In the genomic region with DNA sequence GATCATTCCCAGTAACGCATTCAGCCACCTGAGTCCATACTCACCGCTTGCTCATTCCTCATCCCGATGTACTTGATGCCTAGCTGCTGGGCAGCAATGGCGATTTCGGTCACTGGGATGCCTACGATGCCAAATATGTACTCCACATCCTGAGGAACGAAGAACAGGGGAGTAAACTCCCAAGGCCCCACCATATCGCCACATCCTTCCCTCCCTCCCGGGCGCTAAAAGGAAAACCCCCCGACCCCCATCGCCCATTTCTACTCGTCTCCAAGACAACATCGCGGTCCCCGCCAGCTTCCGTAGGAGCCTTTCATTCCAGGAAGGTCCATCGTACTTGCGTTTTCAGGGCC, we compare ENCODE assay signal across 8 cellular contexts. TPM values are rescaled to one million over a fixed set of nuclear protein-coding genes. Genes with fewer than 3 reads are reported as not detected.
DNase-seq lines count a peak whose midpoint lies in the region; ATAC-seq, FAIRE-seq and TF ChIP-seq lines count a peak whose summit lies in the region.

No MANE protein-coding gene starts in this region.

- WGBS in H1 (ENCODE audit: extremely low coverage in 1 of 2, insufficient coverage in 1 of 2, insufficient read length in 1 of 2, insufficient replicate concordance in 2 of 2, low coverage in 1 of 2, low lambda C conversion rate in 2 of 2, missing lambda C conversion rate in 1 of 2), 2 experiments: 3% methylated on average over 16 of the region's 19 CpGs; no CpG with 5 or more reads in 1 of the 2 experiments

- no peak for TF ChIP-seq CTCF in CD14-positive monocyte (IDR thresholded peaks at IDR 0.05)
- TF ChIP-seq CTCF in Loucy (conservative IDR thresholded peaks at IDR 0.05; ENCODE audit: low read length): no peak
- no peak for TF ChIP-seq CTCF in H1 (IDR thresholded peaks at IDR 0.05; ENCODE audit: control extremely low read depth in 1 of 3, insufficient read depth in 1 of 3, low read depth in 1 of 3, low read length in 3 of 3)
- no peak for TF ChIP-seq CTCF in nephron progenitor cell (IDR thresholded peaks at IDR 0.05)

- no peak for DNase-seq in CD14-positive monocyte (ENCODE audit: low spot score)
- no peak for DNase-seq in H1 (ENCODE audit: low read depth in 1 of 2, low spot score in 2 of 2)
- no peak for DNase-seq in nephron progenitor cell
- DNase-seq in NCI-H1930 (lab: John Stamatoyannopoulos, UW): no peak
- no peak for DNase-seq in HEK293T (ENCODE audit: extremely low spot score)
- no peak for DNase-seq in NCI-H2196 (lab: John Stamatoyannopoulos, UW; ENCODE audit: unreplicated experiment)

- H2AK5ac ChIP-seq in H1 (ENCODE audit: low read depth, low read length): no peak overlapping the region

- H3K9me2 ChIP-seq in Loucy (replicated peaks; ENCODE audit: low read depth, low read length): no peaks in the 10 kb centered on the region

- H3K27me3 ChIP-seq in Loucy (ENCODE audit: insufficient read depth, low read length, poor library complexity, severe bottlenecking) (no peaks in the 10 kb centered on the region), H1 (replicated peaks in 1 of 4; ENCODE audit: control insufficient read depth in 3 of 4, extremely low read depth in 1 of 4, insufficient read depth in 3 of 4, low read length in 3 of 4) (no peaks in the 10 kb centered on the region)

- no peak overlapping the region for H2BK15ac ChIP-seq in H1 (ENCODE audit: low read length)

- H3K56ac ChIP-seq in H1 (replicated peaks; ENCODE audit: insufficient read length, low read depth, low read length): no peak overlapping the region

- H3K9ac ChIP-seq in Loucy (ENCODE audit: low read depth, low read length, poor library complexity, severe bottlenecking) (peak overlapping the region; percentile 79), H1 (replicated peaks in 1 of 4; ENCODE audit: extremely low read depth in 1 of 4, low read depth in 3 of 4, low read length in 3 of 4) (peak overlapping the region; percentile 64 to 95 (median 89))

- H3K4me1 Mint-ChIP-seq in CD14-positive monocyte (peaks cover 17% of the 10 kb centered on the region), nephron progenitor cell (peaks cover 28% of the 10 kb centered on the region)

- no peak for TF ChIP-seq POLR2A in H1 (IDR thresholded peaks at IDR 0.05; ENCODE audit: control extremely low read depth in 1 of 2, low read depth in 2 of 2, low read length in 2 of 2)

- no peak for FAIRE-seq in H1 (lab: Jason Lieb, UNC)

- peaks cover 32 to 36% of the 10 kb centered on the region in 2 donors for H3K36me3 Mint-ChIP-seq in CD14-positive monocyte
- peaks cover 69% of the 10 kb centered on the region for H3K36me3 Mint-ChIP-seq in nephron progenitor cell (ENCODE audit: low read depth)

- POLR2A ChIA-PET in H1 (lab: Charles Lee; ENCODE audit: partially characterized antibody) (interaction anchor here (1.1 to 2.3 kb wide), 11 partner anchors 10 to 212 kb away, joined by 3 to 16 read pairs (median 4); no protein-coding TSS in a partner anchor), HEK293T (lab: Yijun Ruan, JAX) (interaction anchor here (0.7 to 1.9 kb wide), 4 partner anchors 10 to 257 kb away, joined by 3 to 7 read pairs (median 3); no protein-coding TSS in a partner anchor)

- H3K4me3 Mint-ChIP-seq in CD14-positive monocyte: peak overlapping the region; percentile 96 to 98
- peak overlapping the region; percentile 100 for H3K4me3 Mint-ChIP-seq in nephron progenitor cell

- no peak overlapping the region for H4K91ac ChIP-seq in H1 (replicated peaks; ENCODE audit: insufficient read length, low read length)

- peak overlapping the region; percentile 54 for H4K5ac ChIP-seq in H1 (ENCODE audit: insufficient read length, low read depth, low read length)

- H4K20me1 ChIP-seq in Loucy (ENCODE audit: insufficient read depth, low read length, poor library complexity, severe bottlenecking) (no peaks in the 10 kb centered on the region), H1 (replicated peaks in 1 of 2; ENCODE audit: control insufficient read depth in 1 of 2, insufficient read depth in 2 of 2, low read length in 2 of 2) (peaks cover 0 to 4% of the 10 kb centered on the region in 2 experiments)

- H3K23ac ChIP-seq in H1 (ENCODE audit: insufficient read length): no peak overlapping the region

- H3K4me3 ChIP-seq in Loucy (ENCODE audit: low read length, poor library complexity, severe bottlenecking) (peak overlapping the region; percentile 87), H1 (ENCODE audit: extremely low read depth in 1 of 4, insufficient read depth in 2 of 4, low read depth in 3 of 4, low read length in 4 of 4) (peak overlapping the region; percentile 84 to 99 (median 89))

- H2AFZ ChIP-seq in Loucy (ENCODE audit: low read length): peak overlapping the region; percentile 90
- peak overlapping the region; percentile 96 for H2AFZ ChIP-seq in H1 (ENCODE audit: low read length)

- no peak for TF ChIP-seq EP300 in H1 (IDR thresholded peaks at IDR 0.05; ENCODE audit: borderline replicate concordance in 1 of 2, low read depth in 2 of 2, low read length in 2 of 2)

- no peaks in the 10 kb centered on the region for H3K79me1 ChIP-seq in H1 (ENCODE audit: low read depth, low read length)

- no peak overlapping the region for H2BK120ac ChIP-seq in H1 (replicated peaks; ENCODE audit: low read depth, low read length)

- intact Hi-C loops in CD14-positive monocyte (cut with micrococcal nuclease): loop anchor here (5.0 to 10.0 kb wide), 3 partner anchors 394 to 664 kb away; a partner anchor contains a TSS

- H3K79me2 ChIP-seq in Loucy (ENCODE audit: insufficient read depth, low read length) (peaks cover 28% of the 10 kb centered on the region), H1 (ENCODE audit: control insufficient read depth in 1 of 2, insufficient read depth in 2 of 2, low read length in 2 of 2) (peaks cover 0 to 22% of the 10 kb centered on the region in 2 experiments; a peak in 3 of 4 replicates)

- peak overlapping the region; percentile 45; the same call in 1 of the 2 replicates for H2BK5ac ChIP-seq in H1 (ENCODE audit: low read depth, low read length)

- no peak overlapping the region for H2BK20ac ChIP-seq in H1 (ENCODE audit: low read length)

- H3F3A ChIP-seq in Loucy (ENCODE audit: low read depth): no peaks in the 10 kb centered on the region

- no peaks in the 10 kb centered on the region for H3K27me3 Mint-ChIP-seq in CD14-positive monocyte (ENCODE audit: low read depth in 3 of 3)
- peaks cover 6% of the 10 kb centered on the region for H3K27me3 Mint-ChIP-seq in nephron progenitor cell (ENCODE audit: low read depth, poor library complexity)

- CTCF ChIA-PET in H1 (lab: Charles Lee; ENCODE audit: partially characterized antibody): interaction anchor here (0.9 to 1.0 kb wide), 2 partner anchors 72 to 83 kb away, joined by 3 read pairs; no protein-coding TSS in a partner anchor
- CTCF ChIA-PET in HEK293T (lab: Yijun Ruan, JAX): interaction anchor here (0.6 kb wide), 1 partner anchor 1032 kb away, joined by 3 read pairs; no protein-coding TSS in a partner anchor

- H3K4me2 ChIP-seq in Loucy (ENCODE audit: low read depth, low read length, poor library complexity, severe bottlenecking): peak overlapping the region; percentile 96
- H3K4me2 ChIP-seq in H1 (ENCODE audit: insufficient read depth in 1 of 2, low read depth in 2 of 2, low read length in 2 of 2): peak overlapping the region; percentile 77 to 96

- H2BK12ac ChIP-seq in H1 (ENCODE audit: low read depth, low read length): no peak overlapping the region

- H3K27ac Mint-ChIP-seq in CD14-positive monocyte (peak overlapping the region; percentile 94 to 100 (median 99)), nephron progenitor cell (peak overlapping the region; percentile 98)

- no peaks in the 10 kb centered on the region for H3K9me3 ChIP-seq in Loucy (ENCODE audit: insufficient read depth, low read depth, low read length)
- H3K9me3 ChIP-seq in H1 (ENCODE audit: insufficient read depth in 2 of 2, low read depth in 1 of 2, low read length in 1 of 2): no peaks in the 10 kb centered on the region; a peak in 1 of 4 replicates

- H3K18ac ChIP-seq in H1 (ENCODE audit: extremely low read depth, low read length): no peak overlapping the region

- no peak overlapping the region for H3K14ac ChIP-seq in H1 (ENCODE audit: insufficient read length)

- ATAC-seq in GM21723 (IDR thresholded peaks at IDR 0.05; ENCODE audit: unreplicated experiment): peak; percentile 14

- H3K4ac ChIP-seq in H1 (replicated peaks; ENCODE audit: insufficient read length, low read depth, low read length): no peak overlapping the region

- H3K9me3 Mint-ChIP-seq in CD14-positive monocyte (no peaks in the 10 kb centered on the region), nephron progenitor cell (peaks cover 35% of the 10 kb centered on the region)

- peaks cover 5% of the 10 kb centered on the region for H3K23me2 ChIP-seq in H1 (ENCODE audit: low read depth, low read length)

- no peak for TF ChIP-seq RAD21 in H1 (IDR thresholded peaks at IDR 0.05 in 1 of 2, conservative IDR thresholded peaks at IDR 0.05 in 1 of 2; ENCODE audit: low read depth in 2 of 2, low read length in 2 of 2)

- no peaks in the 10 kb centered on the region; the same call in 1 of the 2 replicates for H3K36me3 ChIP-seq in Loucy (ENCODE audit: insufficient read depth, low read length)
- peaks cover 7 to 37% (median 13%) of the 10 kb centered on the region in 4 experiments for H3K36me3 ChIP-seq in H1 (ENCODE audit: control insufficient read depth in 2 of 4, insufficient read depth in 4 of 4, low read length in 3 of 4)

- peak overlapping the region; percentile 82 for H3K27ac ChIP-seq in H1 (ENCODE audit: low read depth, low read length)

- H3K4me1 ChIP-seq in Loucy (ENCODE audit: insufficient read depth, low read length, poor library complexity, severe bottlenecking) (peaks cover 9% of the 10 kb centered on the region), H1 (replicated peaks in 1 of 4; ENCODE audit: control insufficient read depth in 3 of 4, insufficient read depth in 4 of 4, low read length in 3 of 4) (peaks cover 0 to 6% (median 0%) of the 10 kb centered on the region in 4 experiments; a peak in 2 of 7 replicates)

- H4K8ac ChIP-seq in H1 (ENCODE audit: extremely low read depth, insufficient read depth, low read length): peak overlapping the region; percentile 69; the same call in 1 of the 2 replicates

RNA-seq across cellular contexts. Expression of a gene that starts 0.3 kb away (rescaled TPM):
- polyA plus RNA-seq in CD14-positive monocyte (10 to 100 TPM; 22.3 to 27.2 TPM), H1 (2011; rRNA removed) (24.2 and 38.2 TPM in 2 replicates)
- 45.7 and 46.0 TPM in 2 replicates for total RNA-seq in H1 (2021; fragmentation: NEBNext Ultra II Directional; extraction: Animal tissue kit (Norgen Biotek cat#: 25700))
- polyA plus RNA-seq in H1 (2011; cell fraction: cytosol; rRNA removed): 46.0 TPM
- polyA plus RNA-seq in H1 (2011; cell fraction: nucleus; rRNA removed): 43.4 TPM
- polyA plus RNA-seq in H1 (2012, experiment 1 of 2): 44.7 to 54.3 TPM (median 49.9 TPM) in 4 replicates
- polyA plus RNA-seq in H1 (2012, experiment 2 of 2): 4.8 TPM
- 27.5 TPM for polyA plus RNA-seq in H1 (2013, experiment 1 of 2)
- 27.2 TPM for polyA plus RNA-seq in H1 (2013, experiment 2 of 2)
- 90.6 and 99.2 TPM in 2 replicates for polyA minus RNA-seq in H1 (2011; rRNA and poly(A)+ RNA removed)
- polyA minus RNA-seq in H1 (2011; cell fraction: cytosol; rRNA and poly(A)+ RNA removed): 40.8 TPM
- polyA minus RNA-seq in H1 (2011; cell fraction: nucleus; rRNA and poly(A)+ RNA removed): 83.5 TPM

RNA-seq across cellular contexts. Expression of a gene that starts 0.5 kb away (rescaled TPM):
- polyA plus RNA-seq in CD14-positive monocyte (10 to 100 TPM; 19.3 to 24.0 TPM), H1 (2011; rRNA removed) (30.1 and 36.7 TPM in 2 replicates)
- total RNA-seq in H1 (2021; fragmentation: NEBNext Ultra II Directional; extraction: Animal tissue kit (Norgen Biotek cat#: 25700)): 21.8 and 22.0 TPM in 2 replicates
- polyA plus RNA-seq in H1 (2011; cell fraction: cytosol; rRNA removed): 32.2 TPM
- polyA plus RNA-seq in H1 (2011; cell fraction: nucleus; rRNA removed): 35.5 TPM
- polyA plus RNA-seq in H1 (2012, experiment 1 of 2): 24.2 to 27.6 TPM (median 26.3 TPM) in 4 replicates
- polyA plus RNA-seq in H1 (2012, experiment 2 of 2): 14.0 TPM
- polyA plus RNA-seq in H1 (2013, experiment 1 of 2): 30.7 TPM
- 31.0 TPM for polyA plus RNA-seq in H1 (2013, experiment 2 of 2)
- polyA minus RNA-seq in H1 (2011; rRNA and poly(A)+ RNA removed): 49.2 and 64.0 TPM in 2 replicates
- 13.9 TPM for polyA minus RNA-seq in H1 (2011; cell fraction: cytosol; rRNA and poly(A)+ RNA removed)
- 45.7 TPM for polyA minus RNA-seq in H1 (2011; cell fraction: nucleus; rRNA and poly(A)+ RNA removed)
